ENCODE assay signal across 8 cellular contexts in genomic region chr20:8019998-8020247, GRCh38. TPM values are rescaled to one million over a fixed set of nuclear protein-coding genes. Genes with fewer than 3 reads are reported as not detected.
A peak's percentile ranks its signal among the peaks of the same experiment; 100 is the strongest.
DNase-seq lines count a peak whose midpoint lies in the region; ATAC-seq and TF ChIP-seq lines count a peak whose summit lies in the region.

No MANE protein-coding gene starts in this region.

- no peaks in the 10 kb centered on the region for H3K36me3 ChIP-seq in left ventricle myocardium inferior
- H3K36me3 ChIP-seq in mesodermal cell (ENCODE audit: control insufficient read depth, insufficient read depth, low read length) = no peaks in the 10 kb centered on the region
- no peaks in the 10 kb centered on the region for H3K36me3 ChIP-seq in urinary bladder (ENCODE audit: insufficient read depth)

- H3K4me1 ChIP-seq in left ventricle myocardium inferior (peaks cover 58% of the 10 kb centered on the region), mesodermal cell (ENCODE audit: control insufficient read depth, insufficient read depth, low read length, poor library complexity, severe bottlenecking) (peaks cover 13% of the 10 kb centered on the region), urinary bladder (ENCODE audit: insufficient read depth) (no peaks in the 10 kb centered on the region)

- intact Hi-C loops in left ventricle myocardium inferior (cut with micrococcal nuclease) (no loop called here), left ventricle myocardium superior (cut with micrococcal nuclease) (no loop called here)

- no CpG with 5 or more reads among the region's 3 CpGs for WGBS in mesodermal cell (ENCODE audit: insufficient coverage in 2 of 2), 2 experiments
- 1% methylated on average over 3 of the region's 3 CpGs for WGBS in urinary bladder

- no peaks in the 10 kb centered on the region for H3K27me3 ChIP-seq in left ventricle myocardium inferior (ENCODE audit: low read depth)

- ATAC-seq in left ventricle myocardium superior (no peak), HG02798 (IDR thresholded peaks at IDR 0.05; ENCODE audit: poor library complexity, unreplicated experiment) (no peak), HG03045 (IDR thresholded peaks at IDR 0.05; ENCODE audit: unreplicated experiment) (no peak)

- H3K27ac ChIP-seq in left ventricle myocardium inferior (replicated peaks) (peak overlapping the region; percentile 100), caudate nucleus (ENCODE audit: low read depth, low read length) (peak overlapping the region; percentile 93), mesodermal cell (ENCODE audit: low read depth, low read length, severe bottlenecking) (peak overlapping the region; percentile 93), urinary bladder (ENCODE audit: low read depth) (peak overlapping the region; percentile 99)

- DNase-seq in left ventricle myocardium inferior = no peak
- no peak for DNase-seq in left ventricle myocardium superior
- DNase-seq in caudate nucleus (lab: John Stamatoyannopoulos, UW) = peak in 1 of 61 donors; percentile 6
- DNase-seq in NCI-H345 treated with DMSO at 0.1 percent for 48 hours (lab: John Stamatoyannopoulos, UW; ENCODE audit: unreplicated experiment) = no peak

- H3K4me3 ChIP-seq in left ventricle myocardium inferior = peak overlapping the region; percentile 97
- peak overlapping the region; percentile 64 for H3K4me3 ChIP-seq in mesodermal cell (ENCODE audit: extremely low read depth, insufficient read depth, low read length, poor library complexity, severe bottlenecking)
- H3K4me3 ChIP-seq in urinary bladder (ENCODE audit: low read depth, low read length) = peak overlapping the region; percentile 88

- TF ChIP-seq CTCF in left ventricle myocardium inferior (IDR thresholded peaks at IDR 0.05; ENCODE audit: borderline replicate concordance) = no peak

- H3K9me3 ChIP-seq in left ventricle myocardium inferior (replicated peaks) (no peaks in the 10 kb centered on the region), mesodermal cell (ENCODE audit: control insufficient read depth, low read length) (no peaks in the 10 kb centered on the region)

RNA-seq across cellular contexts. Expression of gene TMX4, which starts 0.4 kb away (rescaled TPM):
- 121 TPM for total RNA-seq in left ventricle myocardium inferior
- 120 TPM for total RNA-seq in left ventricle myocardium superior
- 12.5 TPM for polyA plus RNA-seq in mesodermal cell (2013, experiment 1 of 2)
- polyA plus RNA-seq in mesodermal cell (2013, experiment 2 of 2) = 13.6 TPM
- 41.1 TPM for total RNA-seq in urinary bladder
- 32.3 TPM for polyA plus RNA-seq in urinary bladder
